ENCODE assay signal across 20 cellular contexts in the genomic region with DNA sequence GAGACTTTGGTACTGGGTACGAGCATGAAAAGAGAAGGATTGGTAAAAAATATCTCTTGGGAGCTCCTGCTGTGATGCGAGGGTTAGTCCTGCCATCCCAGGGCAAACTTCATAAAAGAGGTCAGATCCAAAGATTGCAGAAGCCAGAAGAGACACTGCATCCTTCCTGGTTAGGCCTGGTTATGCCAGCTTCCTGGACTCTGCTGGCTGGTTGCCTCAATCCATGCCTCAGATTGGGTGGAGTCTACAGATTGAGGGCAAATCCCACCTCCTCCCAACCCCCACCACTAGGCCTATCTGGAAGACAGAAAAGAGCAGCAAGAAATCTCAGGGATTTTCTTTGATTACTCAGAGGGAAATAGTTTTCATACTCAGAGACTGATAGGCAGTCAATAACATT. TPM values are rescaled to one million over a fixed set of nuclear protein-coding genes. Genes with fewer than 3 reads are reported as not detected.
"Had no signal": no experiment of that assay in that cellular context is flagged by ENCODE, and none has a peak within 500 bp of the region (broad histone marks: within the 10 kb centered on the region; RNA-seq: fewer than 3 reads in every experiment).

No MANE protein-coding gene starts in this region.

- H3K27ac ChIP-seq: heart left ventricle, neutrophil, right atrium auricular region had no signal

- FAIRE-seq: endometrium, frontal cortex, islet of Langerhans, small intestine had no signal

- H3K36me3 Mint-ChIP-seq: naive thymus-derived CD8-positive, alpha-beta T cell had no signal

- DNase-seq: effector memory CD4-positive, alpha-beta T cell; heart left ventricle; hippocampal formation; kidney glomerular epithelial cell; mammary epithelial cell; mucosa of descending colon; naive thymus-derived CD8-positive, alpha-beta T cell; small intestine; stimulated activated CD4-positive, alpha-beta T cell treated with anti-CD3 and anti-CD28 coated beads, Interleukin-12 subunit alpha, Interleukin-12 subunit beta, amount 100 ng/mL, for 4 hours; stimulated activated naive CD4-positive, alpha-beta T cell treated with Interleukin-2 at 50 U/mL for 16 hours had no signal

- H3K9me3 ChIP-seq: heart left ventricle, mucosa of descending colon, neutrophil, right atrium auricular region, tibial nerve had no signal

- H3K4me3 Mint-ChIP-seq: naive thymus-derived CD8-positive, alpha-beta T cell had no signal

- ATAC-seq: esophagus mucosa; heart left ventricle; mucosa of descending colon; naive thymus-derived CD8-positive, alpha-beta T cell had no signal

- H3K4me3 ChIP-seq: heart left ventricle, mucosa of descending colon, right atrium auricular region, tibial nerve had no signal

- H3K4me1 Mint-ChIP-seq: naive thymus-derived CD8-positive, alpha-beta T cell had no signal

- H3K9me3 Mint-ChIP-seq: naive thymus-derived CD8-positive, alpha-beta T cell had no signal

- H3K27me3 ChIP-seq: right atrium auricular region, tibial nerve had no signal

- H3K36me3 ChIP-seq: heart left ventricle, neutrophil, right atrium auricular region, tibial nerve had no signal

RNA-seq across cellular contexts. Expression of a gene that starts 5.3 kb away (rescaled TPM):
- total RNA-seq: glomerular endothelial cell; naive thymus-derived CD8-positive, alpha-beta T cell; osteoblast had no signal
- polyA plus RNA-seq: naive thymus-derived CD8-positive, alpha-beta T cell; neural cell had no signal
